ENCODE assay signal across 20 cellular contexts in the genomic region with DNA sequence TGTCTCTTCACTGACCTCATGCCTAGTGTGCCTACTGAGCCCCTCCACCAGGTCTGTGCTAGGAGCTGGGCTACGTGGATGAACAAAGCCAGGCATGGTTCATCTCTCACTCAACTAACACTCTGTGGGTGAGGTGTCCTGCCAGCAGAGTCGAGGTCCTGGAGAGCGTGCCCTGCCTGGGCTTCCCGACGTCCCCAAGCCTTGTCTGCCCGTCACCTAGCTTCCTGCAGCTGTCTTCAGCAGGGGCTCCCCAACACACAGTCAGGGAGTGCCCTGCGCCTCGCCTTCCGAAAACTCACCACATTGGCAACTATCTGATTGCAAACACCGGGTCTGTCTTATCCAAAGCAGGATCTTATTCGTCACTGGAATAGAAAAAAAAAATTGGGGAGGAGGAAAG.
"Had no signal": no experiment of that assay in that cellular context is flagged by ENCODE, and none has a peak within 500 bp of the region (broad histone marks: within the 10 kb centered on the region; RNA-seq: fewer than 3 reads in every experiment).

No MANE protein-coding gene starts in this region.

- H3K9me3 ChIP-seq: SK-N-SH had no signal

- DNase-seq: KBM-7; MV-4-11; NCI-H1048; NCI-H1105; NCI-H1417; NCI-H1436 treated with DMSO at 0.1 percent for 48 hours; NCI-H1694; NCI-H187 treated with DMSO at 0.1 percent for 48 hours; NCI-H2171 treated with DMSO at 0.1 percent for 48 hours; NCI-H345; NCI-H510A treated with DMSO at 0.1 percent for 48 hours; NCI-H526; NCI-H82; NK-92 treated with Interleukin-12 subunit alpha and Interleukin-12 subunit beta, amount 100 ng/mL, for 24 hours; PC-3; SHP77; SK-N-SH had no signal

- H3K9ac ChIP-seq: SK-N-SH had no signal

- ATAC-seq: Panc1, PC-3 had no signal

- H3K27ac ChIP-seq: HL-60, RWPE1 had no signal

- H3K4me2 ChIP-seq: SK-N-SH had no signal
